ENCODE assay signal across 8 cellular contexts in the genomic region with DNA sequence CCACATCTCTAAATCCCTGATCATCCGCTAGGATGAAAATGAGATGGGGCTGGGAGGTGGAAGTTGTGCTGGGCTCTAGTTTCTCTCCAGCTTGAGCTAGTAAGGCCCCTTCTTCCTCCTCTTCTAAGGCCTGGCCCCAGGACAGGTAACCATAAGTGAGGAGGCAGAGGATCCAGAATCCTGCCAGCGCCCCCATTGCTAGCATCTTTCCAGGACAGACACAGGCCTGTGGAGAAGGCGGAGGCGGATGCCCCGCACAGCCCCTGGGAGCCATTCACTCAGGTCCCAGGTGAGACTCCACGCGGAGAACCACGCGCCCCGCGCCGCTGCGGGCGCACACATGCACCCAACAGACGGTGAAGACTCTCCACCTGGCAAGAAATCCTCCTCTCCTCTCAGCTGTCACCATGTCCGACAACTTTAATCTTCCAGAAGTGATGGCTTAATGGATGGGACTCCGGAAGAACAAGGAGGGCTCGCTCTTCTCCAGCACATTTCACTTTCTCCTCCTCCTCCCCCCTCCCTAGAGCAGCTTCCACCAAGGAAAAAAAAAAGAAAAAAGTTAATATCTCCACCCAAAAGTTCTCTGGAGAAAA. TPM values are rescaled to one million over a fixed set of nuclear protein-coding genes. Genes with fewer than 3 reads are reported as not detected.
A peak's percentile ranks its signal among the peaks of the same experiment; 100 is the strongest.
DNase-seq lines count a peak whose midpoint lies in the region; ATAC-seq, FAIRE-seq and TF ChIP-seq lines count a peak whose summit lies in the region.

No MANE protein-coding gene starts in this region.

- H3K4me3 Mint-ChIP-seq in T-cell, result peak overlapping the region; percentile 75 to 81 (median 79)

- intact Hi-C loops in pancreas (cut with DNase I), result no loop called here

- TF ChIP-seq CTCF in foreskin fibroblast (IDR thresholded peaks at IDR 0.05; ENCODE audit: low read depth, low read length), result no peak
- TF ChIP-seq CTCF in pancreas (IDR thresholded peaks at IDR 0.05), result no peak

- H3K27me3 Mint-ChIP-seq in T-cell, result peaks cover 33 to 34% of the 10 kb centered on the region in 2 donors

- POLR2A ChIA-PET in T-cell (lab: Charles Lee), result interaction anchor here in 1 of 2 donors (0.5 kb wide), 1 partner anchor 172 kb away, joined by 3 read pairs; no protein-coding TSS in a partner anchor

- H3K4me3 ChIP-seq in foreskin fibroblast (ENCODE audit: low read depth in 1 of 2, low read length in 2 of 2), result peak overlapping the region; percentile 72 to 93
- H3K4me3 ChIP-seq in pancreas, result peak overlapping the region; percentile 29 to 53 (median 34)

- H3K9me3 Mint-ChIP-seq in T-cell, result peaks cover 0 to 9% (median 4%) of the 10 kb centered on the region in 3 donors

- H3K36me3 Mint-ChIP-seq in T-cell, result no peaks in the 10 kb centered on the region

- no peaks in the 10 kb centered on the region for H3K9me3 ChIP-seq in pancreas

- DNase-seq in D341Med (ENCODE audit: low spot score) (peak; percentile 25), T-cell (no peak), foreskin fibroblast (peak in 1 of 2 donors; percentile 53), pancreas (peak in 2 of 6 donors; percentile 12 to 35)

- H3K27ac Mint-ChIP-seq in T-cell, result no peak overlapping the region

- no peaks in the 10 kb centered on the region for H3K36me3 ChIP-seq in pancreas

- peak overlapping the region in 3 of 4 donors; percentile 29 to 81 (median 80) for H3K27ac ChIP-seq in pancreas

- H3K4me1 Mint-ChIP-seq in T-cell, result peaks cover 20 to 29% (median 25%) of the 10 kb centered on the region in 3 donors

- WGBS in pancreas, 2 donors, result 42 to 45% methylated on average over 17 to 18 of the region's 18 CpGs

- peaks cover 0 to 3% (median 0%) of the 10 kb centered on the region in 3 donors for H3K4me1 ChIP-seq in pancreas

- CTCF ChIA-PET in T-cell (lab: Charles Lee), result no interaction called here

- H3K27me3 ChIP-seq in pancreas, result no peaks in the 10 kb centered on the region

- FAIRE-seq in pancreas (lab: Jason Lieb, UNC), result no peak

- no peak for ATAC-seq in T-cell (replicated peaks in 1 of 4)
- peak; percentile 23 to 52 (median 45) for ATAC-seq in pancreas
- ATAC-seq in GM18502 (IDR thresholded peaks at IDR 0.05; ENCODE audit: poor library complexity, unreplicated experiment), result no peak
- ATAC-seq in HG02852 (IDR thresholded peaks at IDR 0.05; ENCODE audit: unreplicated experiment), result no peak
- no peak for ATAC-seq in GM18870 (IDR thresholded peaks at IDR 0.05; ENCODE audit: unreplicated experiment)
- no peak for ATAC-seq in activated CD4-positive, CD25-positive, alpha-beta regulatory T cell treated with anti-CD3 and anti-CD28 coated beads, Interleukin-2, amount 50 U/mL, for 24 hours

RNA-seq across cellular contexts. Expression of gene ARSJ, which starts 0.8 kb away (rescaled TPM):
- total RNA-seq in T-cell (under 1 TPM in 3 of 5 donors, not detected in 2; 0.16 to 0.26 (median 0.20) TPM), pancreas (1 to 10 TPM; 1.4 to 5.7 (median 2.9) TPM)
- polyA plus RNA-seq in pancreas, result 1 to 10 TPM in 1 of 2 donors, under 1 TPM in 1; 0.80 to 1.6 TPM

Comparison
In these comparisons a context has a peak if more than half of its experiments do, and no peak if none do; other contexts are left out.
1. ATAC-seq: peak in pancreas (4 of 4); none in T-cell (0 of 4), GM18502 (single experiment), HG02852 (single experiment), GM18870 (single experiment) and activated CD4-positive, CD25-positive, alpha-beta regulatory T cell treated with anti-CD3 and anti-CD28 coated beads, Interleukin-2, amount 50 U/mL, for 24 hours (0 of 2).